In genomic region chr11:119422505-119423416, GRCh38 we compare ENCODE assay signal across 9 cellular contexts. TPM values are rescaled to one million over a fixed set of nuclear protein-coding genes. Genes with fewer than 3 reads are reported as not detected.
DNase-seq lines count a peak whose midpoint lies in the region; ATAC-seq lines count a peak whose summit lies in the region.
"Had no signal": no experiment of that assay in that cellular context is flagged by ENCODE, and none has a peak within 500 bp of the region (broad histone marks: within the 10 kb centered on the region; RNA-seq: fewer than 3 reads in every experiment).

TSS of gene THY1 (minus strand) at chr11:119423172. CDS start at chr11:119420905, 2,267 bp downstream.

- POLR2A ChIA-PET in activated CD4-positive, alpha-beta memory T cell treated with anti-CD3 and anti-CD28 coated beads, Interleukin-2, amount 10 ng/mL, durations not matched to agents 7 days and 5 days (lab: Charles Lee), result no interaction called here

- no peaks in the 10 kb centered on the region for H3K9me3 Mint-ChIP-seq in activated CD4-positive, alpha-beta T cell treated with anti-CD3 and anti-CD28 coated beads, Interleukin-2, amount 10 ng/mL, durations not matched to agents 24 days and 14 days
- no peaks in the 10 kb centered on the region for H3K9me3 Mint-ChIP-seq in activated CD4-positive, alpha-beta memory T cell treated with anti-CD3 and anti-CD28 coated beads, Interleukin-2, amount 10 ng/mL, durations not matched to agents 7 days and 5 days

- CTCF ChIA-PET in activated CD4-positive, alpha-beta memory T cell treated with anti-CD3 and anti-CD28 coated beads, Interleukin-2, amount 10 ng/mL, durations not matched to agents 7 days and 5 days (lab: Charles Lee), result interaction anchor here (0.7 kb wide), 1 partner anchor 55 kb away, joined by 5 read pairs; no protein-coding TSS in a partner anchor

- H3K4me3 Mint-ChIP-seq in activated CD4-positive, alpha-beta T cell treated with anti-CD3 and anti-CD28 coated beads, Interleukin-2, amount 10 ng/mL, durations not matched to agents 24 days and 14 days, result peak within 1 kb of the TSS; percentile 64
- peak within 1 kb of the TSS; percentile 38 for H3K4me3 Mint-ChIP-seq in activated CD4-positive, alpha-beta memory T cell treated with anti-CD3 and anti-CD28 coated beads, Interleukin-2, amount 10 ng/mL, durations not matched to agents 7 days and 5 days

- H3K36me3 Mint-ChIP-seq in activated CD4-positive, alpha-beta T cell treated with anti-CD3 and anti-CD28 coated beads, Interleukin-2, amount 10 ng/mL, durations not matched to agents 24 days and 14 days (ENCODE audit: low read depth), result no peaks in the 10 kb centered on the region
- no peaks in the 10 kb centered on the region for H3K36me3 Mint-ChIP-seq in activated CD4-positive, alpha-beta memory T cell treated with anti-CD3 and anti-CD28 coated beads, Interleukin-2, amount 10 ng/mL, durations not matched to agents 7 days and 5 days (ENCODE audit: low read depth)

- no peak for DNase-seq in activated CD4-positive, alpha-beta T cell treated with anti-CD3 and anti-CD28 coated beads, Interleukin-2, amount 10 ng/mL, durations not matched to agents 24 days and 14 days
- DNase-seq in activated CD4-positive, alpha-beta T cell treated with anti-CD3 and anti-CD28 coated beads, Interleukin-2, amount 50 U/mL, for 1 hour, result no peak
- DNase-seq in activated CD4-positive, alpha-beta memory T cell treated with anti-CD3 and anti-CD28 coated beads, Interleukin-2, amount 10 ng/mL, durations not matched to agents 7 days and 5 days, result no peak
- DNase-seq in left ventricle myocardium superior, result no peak
- DNase-seq in putamen (ENCODE audit: low spot score), result peak; percentile 83
- no peak for DNase-seq in SKM-1 treated with dmso at 0.1 percent for 144 hours (lab: John Stamatoyannopoulos, UW; ENCODE audit: unreplicated experiment)
- DNase-seq: DND-41 had no signal

- peaks cover 38% of the 10 kb centered on the region for H3K27me3 Mint-ChIP-seq in activated CD4-positive, alpha-beta T cell treated with anti-CD3 and anti-CD28 coated beads, Interleukin-2, amount 10 ng/mL, durations not matched to agents 24 days and 14 days
- H3K27me3 Mint-ChIP-seq in activated CD4-positive, alpha-beta memory T cell treated with anti-CD3 and anti-CD28 coated beads, Interleukin-2, amount 10 ng/mL, durations not matched to agents 7 days and 5 days, result peaks cover 43% of the 10 kb centered on the region

- intact Hi-C loops in activated CD4-positive, alpha-beta T cell treated with anti-CD3 and anti-CD28 coated beads, Interleukin-2, amount 10 ng/mL, durations not matched to agents 24 days and 14 days (cut with micrococcal nuclease), result no loop called here
- intact Hi-C loops in left ventricle myocardium superior (cut with micrococcal nuclease), result no loop called here

- H3K4me1 Mint-ChIP-seq in activated CD4-positive, alpha-beta T cell treated with anti-CD3 and anti-CD28 coated beads, Interleukin-2, amount 10 ng/mL, durations not matched to agents 24 days and 14 days, result peaks cover 11% of the 10 kb centered on the region
- peaks cover 27% of the 10 kb centered on the region for H3K4me1 Mint-ChIP-seq in activated CD4-positive, alpha-beta memory T cell treated with anti-CD3 and anti-CD28 coated beads, Interleukin-2, amount 10 ng/mL, durations not matched to agents 7 days and 5 days

- H3K27ac Mint-ChIP-seq in activated CD4-positive, alpha-beta T cell treated with anti-CD3 and anti-CD28 coated beads, Interleukin-2, amount 10 ng/mL, durations not matched to agents 24 days and 14 days, result no peak within 1 kb of the TSS
- no peak within 1 kb of the TSS for H3K27ac Mint-ChIP-seq in activated CD4-positive, alpha-beta memory T cell treated with anti-CD3 and anti-CD28 coated beads, Interleukin-2, amount 10 ng/mL, durations not matched to agents 7 days and 5 days

- ATAC-seq in left ventricle myocardium superior (peak; percentile 41), HG02642 (IDR thresholded peaks at IDR 0.05; ENCODE audit: poor library complexity, unreplicated experiment) (no peak), HG03280 (IDR thresholded peaks at IDR 0.05; ENCODE audit: unreplicated experiment) (no peak)

RNA-seq across cellular contexts. Expression of gene THY1, which starts in this region (rescaled TPM):
- 1.6 and 1.8 TPM in 2 replicates for total RNA-seq in activated CD4-positive, alpha-beta T cell treated with anti-CD3 and anti-CD28 coated beads, Interleukin-2, amount 10 ng/mL, durations not matched to agents 24 days and 14 days
- total RNA-seq in activated CD4-positive, alpha-beta memory T cell treated with anti-CD3 and anti-CD28 coated beads, Interleukin-2, amount 10 ng/mL, durations not matched to agents 7 days and 5 days, result 1 to 10 TPM; 1.3 to 2.0 TPM
- total RNA-seq in left ventricle myocardium superior, result 1.5 TPM
